ENCODE assay signal across 30 cellular contexts in the genomic region with DNA sequence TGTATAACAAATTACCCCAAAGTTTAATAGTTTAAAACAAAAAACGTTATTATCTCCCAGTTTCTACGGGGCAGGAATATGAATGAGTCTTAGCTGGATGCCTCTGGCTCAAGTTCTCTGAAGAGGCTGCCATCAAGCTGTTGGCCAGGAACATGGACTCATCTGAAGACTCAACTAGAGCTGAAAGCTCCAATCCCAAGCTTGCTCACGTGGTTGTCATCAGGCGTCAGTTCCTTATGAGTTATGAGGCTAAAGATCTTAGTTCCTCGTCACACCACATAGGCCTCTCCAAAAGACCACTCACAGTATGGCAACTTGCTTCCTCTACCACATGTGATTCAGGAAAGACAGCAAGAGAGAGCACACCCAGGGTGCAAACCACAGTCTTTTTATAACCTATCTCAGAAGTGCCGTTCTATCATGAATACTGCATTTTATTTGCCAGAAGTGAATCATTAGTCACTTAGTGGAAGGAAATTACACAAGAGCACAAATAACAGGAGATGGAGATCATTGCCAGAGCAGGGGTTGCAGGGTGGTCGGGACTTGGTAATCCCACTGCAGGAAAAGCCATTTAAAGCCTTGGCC. TPM values are rescaled to one million over a fixed set of nuclear protein-coding genes. Genes with fewer than 3 reads are reported as not detected.
DNase-seq lines count a peak whose midpoint lies in the region; ATAC-seq, FAIRE-seq and TF ChIP-seq lines count a peak whose summit lies in the region.
"Had no signal": no experiment of that assay in that cellular context is flagged by ENCODE, and none has a peak within 500 bp of the region (broad histone marks: within the 10 kb centered on the region; RNA-seq: fewer than 3 reads in every experiment).

No MANE protein-coding gene starts in this region.

- POLR2A ChIA-PET in A673 (lab: Charles Lee; ENCODE audit: low non-redundant PET) = no interaction called here
- POLR2A ChIA-PET in PC-3 (lab: Charles Lee; ENCODE audit: unreplicated experiment) = no interaction called here
- POLR2A ChIA-PET in CD4-positive, alpha-beta T cell (lab: Charles Lee) = no interaction called here

- no TSS peak for BruUV-seq in A673 (replicated peaks; lab: Mats Ljungman, UMichigan)
- no TSS peak for BruUV-seq in PC-3 (replicated peaks; lab: Mats Ljungman, UMichigan)

- H3K4me1 Mint-ChIP-seq in CD4-positive, alpha-beta T cell (ENCODE audit: low read depth) = no peaks in the 10 kb centered on the region

- H3K27ac Mint-ChIP-seq in CD4-positive, alpha-beta T cell = no peak overlapping the region
- H3K27ac Mint-ChIP-seq: CD8-positive, alpha-beta T cell; dendritic cell treated with granulocyte-macrophage colony-stimulating factor and Interleukin-4, amounts not matched to agents 40 ng/mL and 50 ng/mL, for 4 days; nephron progenitor cell; T-helper 1 cell treated with Interleukin-12 subunit alpha and Interleukin-12 subunit beta and Interleukin-4 antibody, amounts not matched to agents 30 μg/mL and 1 μg/mL, for 36 hours had no signal

- H3K27ac ChIP-seq in A673 (ENCODE audit: low read depth, low read length, poor library complexity, severe bottlenecking) = no peak overlapping the region
- H3K27ac ChIP-seq in PC-3 (ENCODE audit: low read length) = no peak overlapping the region
- no peak overlapping the region for H3K27ac ChIP-seq in CD4-positive, alpha-beta T cell (ENCODE audit: low read depth, low read length)
- H3K27ac ChIP-seq: esophagus muscularis mucosa, foreskin keratinocyte, heart left ventricle, pancreas, RWPE1, SK-N-MC, testis had no signal

- no peak overlapping the region for H3K4me3 Mint-ChIP-seq in CD4-positive, alpha-beta T cell
- H3K4me3 Mint-ChIP-seq: activated T-cell treated with anti-CD3 and anti-CD28 coated beads, Interleukin-2, amount 50 U/mL, for 4 hours; CD8-positive, alpha-beta T cell; dendritic cell treated with granulocyte-macrophage colony-stimulating factor and Interleukin-4, amounts not matched to agents 40 ng/mL and 50 ng/mL, for 4 days; nephron progenitor cell; T-helper 1 cell treated with Interleukin-12 subunit alpha and Interleukin-12 subunit beta and Interleukin-4 antibody, amounts not matched to agents 30 μg/mL and 1 μg/mL, for 36 hours had no signal

- H3K9me2 ChIP-seq in PC-3 (replicated peaks; ENCODE audit: low read length) = no peaks in the 10 kb centered on the region

- no peak for ATAC-seq in PC-3
- no peak for ATAC-seq in CD4-positive, alpha-beta T cell (ENCODE audit: poor library complexity)
- no peak for ATAC-seq in HG03442 (IDR thresholded peaks at IDR 0.05; ENCODE audit: unreplicated experiment)
- ATAC-seq: activated T-cell treated with anti-CD3 and anti-CD28 coated beads, Interleukin-2, amount 50 U/mL, for 4 hours; CD8-positive, alpha-beta T cell; foreskin keratinocyte; heart left ventricle; pancreas had no signal

- no peak overlapping the region for H2AFZ ChIP-seq in PC-3 (ENCODE audit: low read length)

- no peaks in the 10 kb centered on the region for H3K36me3 ChIP-seq in A673 (ENCODE audit: insufficient read depth, low read length, poor library complexity, severe bottlenecking)
- no peaks in the 10 kb centered on the region for H3K36me3 ChIP-seq in PC-3 (ENCODE audit: low read depth, low read length)
- H3K36me3 ChIP-seq: esophagus muscularis mucosa, heart left ventricle, pancreas had no signal

- H3K36me3 Mint-ChIP-seq in CD4-positive, alpha-beta T cell (ENCODE audit: low read depth) = no peaks in the 10 kb centered on the region
- H3K36me3 Mint-ChIP-seq: CD8-positive, alpha-beta T cell had no signal

- TF ChIP-seq CTCF in A673 (conservative IDR thresholded peaks at IDR 0.05; ENCODE audit: low read depth, low read length) (no peak), PC-3 (conservative IDR thresholded peaks at IDR 0.05; ENCODE audit: low read depth, low read length) (no peak)
- TF ChIP-seq CTCF in CD4-positive, alpha-beta T cell (IDR thresholded peaks at IDR 0.05) = no peak

- CTCF ChIA-PET in A673 (lab: Charles Lee) = no interaction called here
- CTCF ChIA-PET in PC-3 (lab: Charles Lee) = no interaction called here
- CTCF ChIA-PET in CD4-positive, alpha-beta T cell (lab: Charles Lee) = no interaction called here

- H4K20me1 ChIP-seq in PC-3 (ENCODE audit: low read length) = no peaks in the 10 kb centered on the region

- no peak overlapping the region for H3K4me2 ChIP-seq in PC-3 (ENCODE audit: low read length)

- H3K79me2 ChIP-seq in PC-3 (ENCODE audit: low read length) = no peaks in the 10 kb centered on the region

- intact Hi-C loops in A673 (cut with micrococcal nuclease; ENCODE audit: unreplicated experiment) (no loop called here), PC-3 (cut with micrococcal nuclease) (no loop called here)
- intact Hi-C loops in CD4-positive, alpha-beta T cell (cut with DNase I, micrococcal nuclease) = no loop called here

- H3K4me3 ChIP-seq in A673 (ENCODE audit: low read depth, low read length, poor library complexity, severe bottlenecking) (no peak overlapping the region), PC-3 (ENCODE audit: low read length) (no peak overlapping the region)
- H3K4me3 ChIP-seq: esophagus muscularis mucosa, heart left ventricle, pancreas, SK-N-MC, testis had no signal

- no peaks in the 10 kb centered on the region for H3F3A ChIP-seq in PC-3 (ENCODE audit: low read length, unreplicated experiment)

- DNase-seq in A673 (ENCODE audit: low spot score) = peak; percentile 72
- DNase-seq in HTR-8/SVneo (ENCODE audit: insufficient read length, low spot score) = no peak
- peak; percentile 3 for DNase-seq in PC-3
- peak; percentile 79 for DNase-seq in globus pallidus (ENCODE audit: low spot score)
- DNase-seq in CD4-positive, alpha-beta T cell = no peak
- no peak for DNase-seq in NCI-H748 (lab: John Stamatoyannopoulos, UW; ENCODE audit: unreplicated experiment)
- no peak for DNase-seq in stimulated activated CD4-positive, alpha-beta T cell treated with anti-CD3 and anti-CD28 coated beads, Interleukin-2, amount 100 ng/mL, for 48 hours
- DNase-seq: activated T-cell treated with anti-CD3 and anti-CD28 coated beads, Interleukin-2, amount 50 U/mL, for 4 hours; CD8-positive, alpha-beta T cell; central memory CD4-positive, alpha-beta T cell; DMS 273 treated with DMSO at 0.1 percent for 48 hours; EL; foreskin keratinocyte; heart left ventricle; NCI-H146; NCI-H226; nephron progenitor cell; pancreas; retina; small intestine; stimulated activated naive CD4-positive, alpha-beta T cell; testis had no signal

- H3K9me3 Mint-ChIP-seq in CD4-positive, alpha-beta T cell = no peaks in the 10 kb centered on the region
- H3K9me3 Mint-ChIP-seq: activated T-cell treated with anti-CD3 and anti-CD28 coated beads, Interleukin-2, amount 50 U/mL, for 4 hours; CD8-positive, alpha-beta T cell; dendritic cell treated with granulocyte-macrophage colony-stimulating factor and Interleukin-4, amounts not matched to agents 40 ng/mL and 50 ng/mL, for 4 days; nephron progenitor cell; T-helper 1 cell treated with Interleukin-12 subunit alpha and Interleukin-12 subunit beta and Interleukin-4 antibody, amounts not matched to agents 30 μg/mL and 1 μg/mL, for 36 hours had no signal

- peak; percentile 54 for FAIRE-seq in HTR-8/SVneo (lab: Jason Lieb, UNC)
- FAIRE-seq: GM18507, pancreas, small intestine, TTC549 had no signal

- no peak overlapping the region for H3K9ac ChIP-seq in PC-3 (ENCODE audit: low read length)

- H3K9me3 ChIP-seq in A673 (ENCODE audit: low read depth, low read length, poor library complexity, severe bottlenecking) = no peaks in the 10 kb centered on the region
- H3K9me3 ChIP-seq in PC-3 (ENCODE audit: low read length) = no peaks in the 10 kb centered on the region
- H3K9me3 ChIP-seq in CD4-positive, alpha-beta T cell (ENCODE audit: control insufficient read depth, low read length) = no peaks in the 10 kb centered on the region
- H3K9me3 ChIP-seq: esophagus muscularis mucosa, heart left ventricle, pancreas, testis had no signal

- peaks cover 28% of the 10 kb centered on the region for H3K27me3 Mint-ChIP-seq in CD4-positive, alpha-beta T cell

- H3K4me1 ChIP-seq in A673 (ENCODE audit: insufficient read depth, low read length, poor library complexity, severe bottlenecking) (peaks cover 10% of the 10 kb centered on the region), PC-3 (ENCODE audit: insufficient read depth, low read length) (peaks cover 5% of the 10 kb centered on the region; the same call in 1 of the 2 replicates)
- H3K4me1 ChIP-seq: esophagus muscularis mucosa, pancreas had no signal

- H3K27me3 ChIP-seq in A673 (replicated peaks; ENCODE audit: insufficient read depth, low read depth, low read length, poor library complexity) (no peaks in the 10 kb centered on the region), PC-3 (ENCODE audit: low read length) (no peaks in the 10 kb centered on the region)
- H3K27me3 ChIP-seq in CD4-positive, alpha-beta T cell (ENCODE audit: control insufficient read depth, insufficient read depth, low read length) = peaks cover 5% of the 10 kb centered on the region
- H3K27me3 ChIP-seq: esophagus muscularis mucosa, foreskin keratinocyte, heart left ventricle, pancreas, testis had no signal

RNA-seq across cellular contexts. Expression of a gene that starts 48.7 kb away (rescaled TPM):
- total RNA-seq in A673 (2021) = 23.6 and 23.8 TPM in 2 replicates
- total RNA-seq in PC-3 (2014; rRNA removed) = 14.9 and 16.3 TPM in 2 replicates
- total RNA-seq in CD4-positive, alpha-beta T cell = 1 to 10 TPM; 6.8 to 7.7 TPM

Comparison
In these comparisons a context has a peak if more than half of its experiments do, and no peak if none do; other contexts are left out.
1. DNase-seq: peak in A673 (single experiment), PC-3 (single experiment) and globus pallidus (single experiment); none in HTR-8/SVneo (single experiment), CD4-positive, alpha-beta T cell (0 of 10), NCI-H748 (single experiment) and stimulated activated CD4-positive, alpha-beta T cell treated with anti-CD3 and anti-CD28 coated beads, Interleukin-2, amount 100 ng/mL, for 48 hours (0 of 2).